In the genomic region with DNA sequence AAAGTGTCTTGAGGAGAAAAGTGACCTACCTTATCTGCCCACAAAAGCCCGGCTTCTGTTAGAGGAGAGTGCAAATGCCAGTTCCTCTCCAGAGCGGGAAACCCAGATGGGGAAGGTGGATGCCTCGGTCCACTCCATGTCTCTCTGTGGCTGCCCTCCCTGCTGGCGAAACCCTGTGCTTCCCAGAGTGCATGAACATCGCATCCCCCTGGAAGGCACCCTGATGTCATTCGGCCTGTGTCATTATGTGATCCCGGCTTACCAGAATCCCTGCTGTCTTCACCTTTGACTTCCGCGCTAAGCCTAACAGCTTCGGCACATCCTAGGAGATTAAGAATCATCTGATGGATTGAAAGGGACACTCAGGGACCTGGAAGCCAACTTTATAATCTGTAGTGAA, we compare ENCODE assay signal across 19 cellular contexts. TPM values are rescaled to one million over a fixed set of nuclear protein-coding genes. Genes with fewer than 3 reads are reported as not detected.
A peak's percentile ranks its signal among the peaks of the same experiment; 100 is the strongest.
DNase-seq lines count a peak whose midpoint lies in the region; ATAC-seq, FAIRE-seq and TF ChIP-seq lines count a peak whose summit lies in the region.
"Had no signal": no experiment of that assay in that cellular context is flagged by ENCODE, and none has a peak within 500 bp of the region (broad histone marks: within the 10 kb centered on the region; RNA-seq: fewer than 3 reads in every experiment).

No MANE protein-coding gene starts in this region.

- 93 to 94% methylated on average over 10 of the region's 10 CpGs for WGBS in lower leg skin, 2 donors

- H3K4me3 Mint-ChIP-seq in activated naive CD4-positive, alpha-beta T cell treated with anti-CD3 and anti-CD28 coated beads, Interleukin-2, amount 10 ng/mL, durations not matched to agents 7 days and 5 days = no peak overlapping the region
- no peak overlapping the region for H3K4me3 Mint-ChIP-seq in neural progenitor cell
- H3K4me3 Mint-ChIP-seq in Calu3 (ENCODE audit: low read depth, unreplicated experiment) = no peak overlapping the region
- H3K4me3 Mint-ChIP-seq: GM23338 had no signal

- intact Hi-C loops in Panc1 (cut with micrococcal nuclease; ENCODE audit: unreplicated experiment) (no loop called here), Calu3 (cut with micrococcal nuclease; ENCODE audit: unreplicated experiment) (no loop called here), lower leg skin (cut with DNase I; ENCODE audit: low total_unique reads) (no loop called here)

- H3K36me3 ChIP-seq in BLaER1 treated with 17β-estradiol and CSF1 and Interleukin-3, amounts not matched to agents 10 nM and 100 nM = peaks cover 27 to 63% (median 39%) of the 10 kb centered on the region in 11 experiments; a peak in 21 of 22 replicates
- H3K36me3 ChIP-seq in Panc1 (ENCODE audit: control insufficient read depth, insufficient read depth, low read length) (peaks cover 8% of the 10 kb centered on the region; the same call in 1 of the 2 replicates), neural progenitor cell (no peaks in the 10 kb centered on the region)

- TF ChIP-seq CTCF in Panc1 (IDR thresholded peaks at IDR 0.05) (no peak), neural progenitor cell (IDR thresholded peaks at IDR 0.05) (no peak), Calu3 (IDR thresholded peaks at IDR 0.05; ENCODE audit: unreplicated experiment) (no peak), lower leg skin (IDR thresholded peaks at IDR 0.05) (no peak)

- H3K36me3 Mint-ChIP-seq in activated naive CD4-positive, alpha-beta T cell treated with anti-CD3 and anti-CD28 coated beads, Interleukin-2, amount 10 ng/mL, durations not matched to agents 7 days and 5 days = peaks cover 65% of the 10 kb centered on the region
- H3K36me3 Mint-ChIP-seq in neural progenitor cell = peaks cover 26% of the 10 kb centered on the region
- peaks cover 28% of the 10 kb centered on the region for H3K36me3 Mint-ChIP-seq in Calu3 (ENCODE audit: insufficient read depth, unreplicated experiment)

- H3K9me3 ChIP-seq in BLaER1 treated with 17β-estradiol and CSF1 and Interleukin-3, amounts not matched to agents 10 nM and 100 nM (replicated peaks in 1 of 11) = no peaks in the 10 kb centered on the region
- H3K9me3 ChIP-seq in Panc1 (ENCODE audit: control insufficient read depth, insufficient read depth, low read depth, low read length) (no peaks in the 10 kb centered on the region), neural progenitor cell (ENCODE audit: low read depth) (no peaks in the 10 kb centered on the region)
- H3K9me3 ChIP-seq: A549 had no signal

- peaks cover 80 to 100% (median 96%) of the 10 kb centered on the region in 11 experiments for H4K20me1 ChIP-seq in BLaER1 treated with 17β-estradiol and CSF1 and Interleukin-3, amounts not matched to agents 10 nM and 100 nM
- peaks cover 23% of the 10 kb centered on the region for H4K20me1 ChIP-seq in neural progenitor cell (ENCODE audit: low read depth)

- ATAC-seq in Panc1 = no peak
- ATAC-seq: A549, GM23338 had no signal

- peaks cover 6% of the 10 kb centered on the region for H3F3A ChIP-seq in neural progenitor cell (ENCODE audit: low read depth)

- H3K27me3 ChIP-seq in BLaER1 treated with 17β-estradiol and CSF1 and Interleukin-3, amounts not matched to agents 10 nM and 100 nM = no peaks in the 10 kb centered on the region
- H3K27me3 ChIP-seq in Panc1 (ENCODE audit: control insufficient read depth, insufficient read depth, low read length) (no peaks in the 10 kb centered on the region), neural progenitor cell (peaks cover 38% of the 10 kb centered on the region)

- no peaks in the 10 kb centered on the region for H3K27me3 Mint-ChIP-seq in activated naive CD4-positive, alpha-beta T cell treated with anti-CD3 and anti-CD28 coated beads, Interleukin-2, amount 10 ng/mL, durations not matched to agents 7 days and 5 days
- peaks cover 4% of the 10 kb centered on the region for H3K27me3 Mint-ChIP-seq in neural progenitor cell (ENCODE audit: insufficient read depth, low read depth)
- H3K27me3 Mint-ChIP-seq in Calu3 (ENCODE audit: unreplicated experiment) = no peaks in the 10 kb centered on the region
- H3K27me3 Mint-ChIP-seq: CD4-positive, CD25-positive, alpha-beta regulatory T cell had no signal

- no peak overlapping the region; a peak in 1 of 20 replicates for H3K4me3 ChIP-seq in BLaER1 treated with 17β-estradiol and CSF1 and Interleukin-3, amounts not matched to agents 10 nM and 100 nM
- H3K4me3 ChIP-seq in Panc1 (ENCODE audit: low read depth in 2 of 2, low read length in 2 of 2) (no peak overlapping the region), neural progenitor cell (no peak overlapping the region), lower leg skin (ENCODE audit: low read depth, poor library complexity, severe bottlenecking) (no peak overlapping the region)
- H3K4me3 ChIP-seq: A549, GM23338 had no signal

- H3K4me2 ChIP-seq in BLaER1 treated with 17β-estradiol and CSF1 and Interleukin-3, amounts not matched to agents 10 nM and 100 nM = peak overlapping the region; percentile 93 to 100 (median 98)
- H3K4me2 ChIP-seq in neural progenitor cell = peak overlapping the region; percentile 41
- H3K4me2 ChIP-seq: A549, GM23338 had no signal

- peaks cover 86% of the 10 kb centered on the region for H3K4me1 Mint-ChIP-seq in activated naive CD4-positive, alpha-beta T cell treated with anti-CD3 and anti-CD28 coated beads, Interleukin-2, amount 10 ng/mL, durations not matched to agents 7 days and 5 days
- H3K4me1 Mint-ChIP-seq in neural progenitor cell (peaks cover 52% of the 10 kb centered on the region), Calu3 (ENCODE audit: low read depth, unreplicated experiment) (peaks cover 24% of the 10 kb centered on the region)

- peaks cover 88 to 93% (median 92%) of the 10 kb centered on the region in 10 experiments for H3K4me1 ChIP-seq in BLaER1 treated with 17β-estradiol and CSF1 and Interleukin-3, amounts not matched to agents 10 nM and 100 nM
- H3K4me1 ChIP-seq in Panc1 (ENCODE audit: control insufficient read depth, insufficient read depth, low read length) = peaks cover 57% of the 10 kb centered on the region
- H3K4me1 ChIP-seq in neural progenitor cell = peaks cover 14% of the 10 kb centered on the region

- no peak for DNase-seq in activated naive CD4-positive, alpha-beta T cell treated with anti-CD3 and anti-CD28 coated beads, Interleukin-2, amount 10 ng/mL, durations not matched to agents 7 days and 5 days
- no peak for DNase-seq in activated naive CD4-positive, alpha-beta T cell treated with Interleukin-2 at 50 U/mL for 16 hours
- DNase-seq in Panc1 (ENCODE audit: low read depth, low spot score) = no peak
- peak; percentile 81 for DNase-seq in neural progenitor cell (ENCODE audit: low spot score)
- DNase-seq in Calu3 = no peak
- DNase-seq in GM12892 (ENCODE audit: insufficient read length) = no peak
- DNase-seq in lower leg skin (ENCODE audit: low spot score in 2 of 2) = no peak
- DNase-seq: CD4-positive, CD25-positive, alpha-beta regulatory T cell; DMS79 treated with DMSO at 0.1 percent for 48 hours; NCI-H1436; NCI-H2081; NCI-H524 treated with DMSO at 0.1 percent for 48 hours had no signal

- H2AFZ ChIP-seq in neural progenitor cell (replicated peaks) = no peak overlapping the region
- H2AFZ ChIP-seq: GM23338 had no signal

- CTCF ChIA-PET in activated naive CD4-positive, alpha-beta T cell treated with anti-CD3 and anti-CD28 coated beads, Interleukin-2, amount 10 ng/mL, durations not matched to agents 7 days and 5 days (lab: Charles Lee) = interaction anchor here (2.3 kb wide), 1 partner anchor 38 kb away, joined by 9 read pairs; no protein-coding TSS in a partner anchor
- CTCF ChIA-PET in Panc1 (lab: Charles Lee) = no interaction called here
- CTCF ChIA-PET in Calu3 (lab: Charles Lee) = no interaction called here

- H3K27ac ChIP-seq in BLaER1 treated with 17β-estradiol and CSF1 and Interleukin-3, amounts not matched to agents 10 nM and 100 nM = peak overlapping the region in 7 of 11 experiments; percentile 96 to 98 (median 97); a peak in 10 of 22 replicates
- H3K27ac ChIP-seq in Panc1 (ENCODE audit: low read length) (peak overlapping the region; percentile 34; the same call in 1 of the 2 replicates), neural progenitor cell (no peak overlapping the region)
- H3K27ac ChIP-seq: A549, HL-60 had no signal

- in situ Hi-C loops in Panc1 (cut with HindIII; ENCODE audit: low pct_unique_long_range_greater_than_20kb, low sequenced_read_pairs) = no loop called here

- BruUV-seq in Panc1 (replicated peaks; lab: Mats Ljungman, UMichigan) = no TSS peak
- no TSS peak for BruUV-seq in Calu3 (replicated peaks; lab: Mats Ljungman, UMichigan)

- H3K27ac Mint-ChIP-seq in activated naive CD4-positive, alpha-beta T cell treated with anti-CD3 and anti-CD28 coated beads, Interleukin-2, amount 10 ng/mL, durations not matched to agents 7 days and 5 days = peak overlapping the region; percentile 5
- H3K27ac Mint-ChIP-seq in neural progenitor cell = no peak overlapping the region
- H3K27ac Mint-ChIP-seq in Calu3 (ENCODE audit: unreplicated experiment) = no peak overlapping the region
- H3K27ac Mint-ChIP-seq: GM23338 had no signal

- no peak for FAIRE-seq in GM12892 (lab: Jason Lieb, UNC)
- FAIRE-seq: A549, G401.6, GM12891, GM19239 had no signal

- POLR2A ChIA-PET in Panc1 (lab: Charles Lee) = no interaction called here

- TF ChIP-seq POLR2A in GM12892 (IDR thresholded peaks at IDR 0.05; ENCODE audit: low read depth, low read length) = no peak
- TF ChIP-seq POLR2A in lower leg skin (IDR thresholded peaks at IDR 0.05) = no peak

- H3K79me2 ChIP-seq in neural progenitor cell (ENCODE audit: low read depth) = no peaks in the 10 kb centered on the region

- H3K9me3 Mint-ChIP-seq in activated naive CD4-positive, alpha-beta T cell treated with anti-CD3 and anti-CD28 coated beads, Interleukin-2, amount 10 ng/mL, durations not matched to agents 7 days and 5 days = no peaks in the 10 kb centered on the region
- H3K9me3 Mint-ChIP-seq in neural progenitor cell (no peaks in the 10 kb centered on the region), Calu3 (ENCODE audit: low read depth, unreplicated experiment) (no peaks in the 10 kb centered on the region)
- H3K9me3 Mint-ChIP-seq: CD4-positive, CD25-positive, alpha-beta regulatory T cell; GM23338 had no signal

- H3K9ac ChIP-seq in BLaER1 treated with 17β-estradiol and CSF1 and Interleukin-3, amounts not matched to agents 10 nM and 100 nM = peak overlapping the region in 5 of 11 experiments; percentile 52 to 99 (median 98); a peak in 11 of 22 replicates
- no peak overlapping the region for H3K9ac ChIP-seq in neural progenitor cell

RNA-seq across cellular contexts. Expression of gene MLXIP, which starts 6.5 kb away (rescaled TPM):
- total RNA-seq in Panc1 (2021; ENCODE audit: unreplicated experiment) = 124 TPM
- 115 TPM for polyA plus RNA-seq in Panc1 (2012; ENCODE audit: insufficient read length)
- 1.9 and 4.3 TPM in 2 replicates for total RNA-seq in neural progenitor cell (ENCODE audit: low replicate concordance)
- total RNA-seq in Calu3 (2022) = 55.3 and 58.7 TPM in 2 replicates
- polyA plus RNA-seq in GM12892 (2012; ENCODE audit: missing spikeins) = 4.2 TPM
- 10 to 100 TPM; 15.5 to 34.5 (median 19.8) TPM for total RNA-seq in lower leg skin
